In the genomic region with DNA sequence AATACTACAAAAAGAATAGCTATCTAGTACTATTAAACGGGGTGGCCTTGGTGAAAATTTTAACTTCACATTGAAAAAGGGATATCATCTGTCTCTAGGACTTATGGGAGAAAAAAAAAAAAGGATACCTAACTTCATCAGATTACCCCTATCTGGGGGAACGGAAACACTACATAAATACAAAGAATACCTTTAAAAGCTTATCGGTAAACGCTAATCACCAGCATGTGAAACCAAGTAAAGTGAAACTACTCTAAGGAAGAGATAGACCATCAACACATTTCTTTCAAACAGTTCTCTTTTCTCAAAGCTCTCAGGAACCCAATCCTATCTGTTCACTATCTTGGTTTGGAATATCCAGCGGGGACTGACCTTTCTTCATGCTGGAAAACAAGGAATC, we compare ENCODE assay signal across 15 cellular contexts. TPM values are rescaled to one million over a fixed set of nuclear protein-coding genes. Genes with fewer than 3 reads are reported as not detected.
DNase-seq lines count a peak whose midpoint lies in the region; ATAC-seq and TF ChIP-seq lines count a peak whose summit lies in the region.
"Had no signal": no experiment of that assay in that cellular context is flagged by ENCODE, and none has a peak within 500 bp of the region (broad histone marks: within the 10 kb centered on the region; RNA-seq: fewer than 3 reads in every experiment).

No MANE protein-coding gene starts in this region.

- 36 to 56% methylated on average over 5 of the region's 5 CpGs for WGBS in body of pancreas, 2 donors

- no peaks in the 10 kb centered on the region for H3K27me3 ChIP-seq in body of pancreas

- no peaks in the 10 kb centered on the region for H3K9me3 ChIP-seq in body of pancreas

- peak overlapping the region; percentile 65 for H3K4me3 Mint-ChIP-seq in activated CD4-positive, alpha-beta T cell treated with anti-CD3 and anti-CD28 coated beads, Interleukin-2, amount 10 ng/mL, durations not matched to agents 24 days and 14 days
- H3K4me3 Mint-ChIP-seq in HFFc6 (peak overlapping the region; percentile 12; the same call in 1 of the 2 replicates), neural crest cell (peak overlapping the region; percentile 56)
- peak overlapping the region; percentile 61 for H3K4me3 Mint-ChIP-seq in activated T-helper 17 cell treated with anti-CD3 and anti-CD28 coated beads, Interleukin-2, amount 50 U/mL, for 72 hours

- peak overlapping the region in 1 of 4 donors; percentile 39 for H3K27ac ChIP-seq in body of pancreas

- H3K27ac Mint-ChIP-seq in activated CD4-positive, alpha-beta T cell treated with anti-CD3 and anti-CD28 coated beads, Interleukin-2, amount 10 ng/mL, durations not matched to agents 24 days and 14 days, result peak overlapping the region; percentile 32
- no peak overlapping the region for H3K27ac Mint-ChIP-seq in HFFc6
- peak overlapping the region; percentile 38 for H3K27ac Mint-ChIP-seq in activated T-helper 17 cell treated with anti-CD3 and anti-CD28 coated beads, Interleukin-2, amount 50 U/mL, for 72 hours
- no peak overlapping the region for H3K27ac Mint-ChIP-seq in neural crest cell (ENCODE audit: unreplicated experiment)
- H3K27ac Mint-ChIP-seq: nephron had no signal

- no peak for ATAC-seq in activated T-helper 17 cell treated with anti-CD3 and anti-CD28 coated beads, Interleukin-2, amount 50 U/mL, for 72 hours (replicated peaks)
- ATAC-seq in body of pancreas, result no peak

- H3K9me3 Mint-ChIP-seq in activated CD4-positive, alpha-beta T cell treated with anti-CD3 and anti-CD28 coated beads, Interleukin-2, amount 10 ng/mL, durations not matched to agents 24 days and 14 days, result no peaks in the 10 kb centered on the region
- H3K9me3 Mint-ChIP-seq in HFFc6 (no peaks in the 10 kb centered on the region), neural crest cell (no peaks in the 10 kb centered on the region)
- no peaks in the 10 kb centered on the region for H3K9me3 Mint-ChIP-seq in activated T-helper 17 cell treated with anti-CD3 and anti-CD28 coated beads, Interleukin-2, amount 50 U/mL, for 72 hours
- H3K9me3 Mint-ChIP-seq: nephron had no signal

- DNase-seq in activated CD4-positive, alpha-beta T cell treated with anti-CD3 and anti-CD28 coated beads, Interleukin-2, amount 10 ng/mL, durations not matched to agents 24 days and 14 days, result no peak
- DNase-seq in activated CD4-positive, alpha-beta T cell treated with anti-CD3 and anti-CD28 coated beads for 48 hours, result no peak
- DNase-seq in HFFc6 (no peak), neural crest cell (ENCODE audit: low read depth, low spot score) (no peak), hypothalamus (lab: John Stamatoyannopoulos, UW) (no peak), body of pancreas (no peak), NCI-H1417 (lab: John Stamatoyannopoulos, UW) (no peak)
- DNase-seq: amniotic stem cell, EL, kidney, NCI-H1092, NCI-H510A treated with DMSO at 0.1 percent for 48 hours, SIG-M5 had no signal

- no peak for TF ChIP-seq POLR2A in body of pancreas (IDR thresholded peaks at IDR 0.05)

- no peaks in the 10 kb centered on the region for H3K27me3 Mint-ChIP-seq in activated CD4-positive, alpha-beta T cell treated with anti-CD3 and anti-CD28 coated beads, Interleukin-2, amount 10 ng/mL, durations not matched to agents 24 days and 14 days
- H3K27me3 Mint-ChIP-seq in HFFc6 (ENCODE audit: insufficient read depth) (peaks cover 4% of the 10 kb centered on the region), neural crest cell (ENCODE audit: low read depth) (no peaks in the 10 kb centered on the region)
- H3K27me3 Mint-ChIP-seq in activated T-helper 17 cell treated with anti-CD3 and anti-CD28 coated beads, Interleukin-2, amount 50 U/mL, for 72 hours, result no peaks in the 10 kb centered on the region

- peaks cover 7% of the 10 kb centered on the region for H3K36me3 Mint-ChIP-seq in activated CD4-positive, alpha-beta T cell treated with anti-CD3 and anti-CD28 coated beads, Interleukin-2, amount 10 ng/mL, durations not matched to agents 24 days and 14 days (ENCODE audit: low read depth)
- H3K36me3 Mint-ChIP-seq in HFFc6 (ENCODE audit: low read depth), result no peaks in the 10 kb centered on the region
- peaks cover 30% of the 10 kb centered on the region for H3K36me3 Mint-ChIP-seq in activated T-helper 17 cell treated with anti-CD3 and anti-CD28 coated beads, Interleukin-2, amount 50 U/mL, for 72 hours (ENCODE audit: low read depth)
- H3K36me3 Mint-ChIP-seq in neural crest cell (ENCODE audit: low read depth), result peaks cover 2% of the 10 kb centered on the region

- H3K4me1 ChIP-seq in body of pancreas, result peaks cover 33% of the 10 kb centered on the region

- TF ChIP-seq CTCF in HFFc6 (IDR thresholded peaks at IDR 0.05) (no peak), neural crest cell (conservative IDR thresholded peaks at IDR 0.05) (no peak), body of pancreas (IDR thresholded peaks at IDR 0.05) (no peak)

- peaks cover 23% of the 10 kb centered on the region for H3K4me1 Mint-ChIP-seq in activated CD4-positive, alpha-beta T cell treated with anti-CD3 and anti-CD28 coated beads, Interleukin-2, amount 10 ng/mL, durations not matched to agents 24 days and 14 days
- H3K4me1 Mint-ChIP-seq in HFFc6 (ENCODE audit: low read depth) (peaks cover 29% of the 10 kb centered on the region), neural crest cell (peaks cover 24% of the 10 kb centered on the region)
- peaks cover 14% of the 10 kb centered on the region for H3K4me1 Mint-ChIP-seq in activated T-helper 17 cell treated with anti-CD3 and anti-CD28 coated beads, Interleukin-2, amount 50 U/mL, for 72 hours

- H3K36me3 ChIP-seq in body of pancreas (replicated peaks in 1 of 2; ENCODE audit: insufficient read depth in 1 of 2, low read depth in 2 of 2), result no peaks in the 10 kb centered on the region

- intact Hi-C loops in activated CD4-positive, alpha-beta T cell treated with anti-CD3 and anti-CD28 coated beads, Interleukin-2, amount 10 ng/mL, durations not matched to agents 24 days and 14 days (cut with micrococcal nuclease), result no loop called here
- intact Hi-C loops in body of pancreas (cut with DNase I), result no loop called here

- H3K4me3 ChIP-seq in body of pancreas, result no peak overlapping the region

RNA-seq across cellular contexts. Expression of a gene that starts 3.5 kb away (rescaled TPM):
- total RNA-seq in activated CD4-positive, alpha-beta T cell treated with anti-CD3 and anti-CD28 coated beads, Interleukin-2, amount 10 ng/mL, durations not matched to agents 24 days and 14 days, result 12.8 and 17.1 TPM in 2 replicates
- total RNA-seq in HFFc6 (2021; fragmentation: NEBNext Ultra II Directional; extraction: Animal tissue kit (Norgen Biotek cat#: 25700)), result 1 to 10 TPM; 3.7 to 5.8 (median 5.0) TPM
- 10 to 100 TPM in 1 of 2 donors, 1 to 10 TPM in 1; 9.9 to 14.2 TPM for total RNA-seq in activated T-helper 17 cell treated with anti-CD3 and anti-CD28 coated beads, Interleukin-2, amount 50 U/mL, for 72 hours
- total RNA-seq in neural crest cell (5.6 and 6.9 TPM in 2 replicates), body of pancreas (10 to 100 TPM in 1 of 2 donors, 1 to 10 TPM in 1; 7.0 to 50.4 TPM)

Comparison
In these comparisons a context has a peak if more than half of its experiments do, and no peak if none do; other contexts are left out.
1. H3K27ac Mint-ChIP-seq: peak in activated CD4-positive, alpha-beta T cell treated with anti-CD3 and anti-CD28 coated beads, Interleukin-2, amount 10 ng/mL, durations not matched to agents 24 days and 14 days (single experiment) and activated T-helper 17 cell treated with anti-CD3 and anti-CD28 coated beads, Interleukin-2, amount 50 U/mL, for 72 hours (single experiment); none in HFFc6 (single experiment) and neural crest cell (single experiment).
2. H3K4me3 Mint-ChIP-seq: peak in every context shown above with its lines; median percentile 65 in activated CD4-positive, alpha-beta T cell treated with anti-CD3 and anti-CD28 coated beads, Interleukin-2, amount 10 ng/mL, durations not matched to agents 24 days and 14 days; 61 in activated T-helper 17 cell treated with anti-CD3 and anti-CD28 coated beads, Interleukin-2, amount 50 U/mL, for 72 hours; 56 in neural crest cell; 12 in HFFc6.